In the genomic region with DNA sequence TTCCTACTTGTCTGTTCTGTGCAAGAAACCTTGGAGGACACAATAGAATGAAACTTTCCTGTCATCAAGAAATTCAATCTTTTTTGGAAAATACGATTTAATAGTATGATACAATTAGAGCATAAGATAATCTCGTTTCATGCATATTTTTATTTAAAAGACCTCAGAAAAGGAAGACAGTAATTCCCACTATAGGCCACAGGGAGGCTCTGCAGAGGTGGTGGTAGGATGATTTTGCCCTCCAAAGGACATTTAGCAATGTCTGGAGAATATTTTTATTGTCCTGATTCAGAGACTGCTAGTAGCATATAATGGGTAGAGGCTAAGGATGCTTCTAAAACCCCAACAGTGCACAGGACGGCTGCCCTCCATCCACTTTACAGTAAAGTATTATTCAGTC, we compare ENCODE assay signal across 12 cellular contexts.
DNase-seq lines count a peak whose midpoint lies in the region; FAIRE-seq and TF ChIP-seq lines count a peak whose summit lies in the region.
"Had no signal": no experiment of that assay in that cellular context is flagged by ENCODE, and none has a peak within 500 bp of the region (broad histone marks: within the 10 kb centered on the region; RNA-seq: fewer than 3 reads in every experiment).

No MANE protein-coding gene starts in this region.

- no peaks in the 10 kb centered on the region for H3K9me3 ChIP-seq in osteoblast (ENCODE audit: low read depth, low read length)
- H3K9me3 ChIP-seq in MG63: no peaks in the 10 kb centered on the region

- no peaks in the 10 kb centered on the region for H3K27me3 Mint-ChIP-seq in T-helper 2 cell treated with Interferon-gamma antibody and Interleukin-4, amounts not matched to agents 5 μg/mL and 100 μg/mL, for 36 hours (ENCODE audit: low read depth)

- no peak overlapping the region for H3K4me3 Mint-ChIP-seq in T-helper 2 cell treated with Interferon-gamma antibody and Interleukin-4, amounts not matched to agents 5 μg/mL and 100 μg/mL, for 36 hours
- H3K4me3 Mint-ChIP-seq: immature natural killer cell had no signal

- peaks cover 3% of the 10 kb centered on the region for H3K4me1 Mint-ChIP-seq in T-helper 2 cell treated with Interferon-gamma antibody and Interleukin-4, amounts not matched to agents 5 μg/mL and 100 μg/mL, for 36 hours (ENCODE audit: low read depth)
- H3K4me1 Mint-ChIP-seq: immature natural killer cell had no signal

- H3K27ac Mint-ChIP-seq in T-helper 2 cell treated with Interferon-gamma antibody and Interleukin-4, amounts not matched to agents 5 μg/mL and 100 μg/mL, for 36 hours: no peak overlapping the region
- H3K27ac Mint-ChIP-seq: immature natural killer cell had no signal

- peak; percentile 8 for TF ChIP-seq CTCF in bronchial epithelial cell (IDR thresholded peaks at IDR 0.05; ENCODE audit: insufficient read depth, low read length, severe bottlenecking)
- TF ChIP-seq CTCF in osteoblast (IDR thresholded peaks at IDR 0.05; ENCODE audit: extremely low read depth, low read depth, low read length): peak; percentile 53

- no peaks in the 10 kb centered on the region for H3K9me3 Mint-ChIP-seq in T-helper 2 cell treated with Interferon-gamma antibody and Interleukin-4, amounts not matched to agents 5 μg/mL and 100 μg/mL, for 36 hours

- no peaks in the 10 kb centered on the region for H3K4me1 ChIP-seq in osteoblast (ENCODE audit: insufficient read depth, low read length)

- FAIRE-seq in bronchial epithelial cell (lab: Jason Lieb, UNC): no peak

- H4K20me1 ChIP-seq in osteoblast (ENCODE audit: insufficient read depth, low read length): no peaks in the 10 kb centered on the region

- peak; percentile 10 for DNase-seq in NCI-H1105 treated with DMSO at 0.1 percent for 48 hours (lab: John Stamatoyannopoulos, UW)
- DNase-seq in NCI-H1105 (lab: John Stamatoyannopoulos, UW): no peak
- peak; percentile 1 for DNase-seq in MV-4-11 (lab: John Stamatoyannopoulos, UW)
- DNase-seq in bronchial epithelial cell (ENCODE audit: low read depth): peak; percentile 10
- peak; percentile 41 for DNase-seq in osteoblast (ENCODE audit: insufficient read length, low spot score, missing footprints)
- DNase-seq in T-helper 2 cell treated with Interferon-gamma antibody and Interleukin-4, amounts not matched to agents 5 μg/mL and 100 μg/mL, for 36 hours (ENCODE audit: low spot score): no peak
- no peak for DNase-seq in MG63
- DNase-seq in ureter (ENCODE audit: low spot score): no peak
- DNase-seq: ACHN; immature natural killer cell; NCI-H510A; stimulated activated naive CD4-positive, alpha-beta T cell treated with Interleukin-2 at 50 U/mL for 16 hours had no signal

- H3K27me3 ChIP-seq in bronchial epithelial cell (ENCODE audit: control insufficient read depth, insufficient read depth, low read length) (no peaks in the 10 kb centered on the region), osteoblast (ENCODE audit: insufficient read depth, low read length) (peaks cover 3% of the 10 kb centered on the region), MG63 (no peaks in the 10 kb centered on the region)

- no peak overlapping the region for H3K27ac ChIP-seq in osteoblast (ENCODE audit: low read depth, low read length)

- H3K4me2 ChIP-seq in osteoblast (ENCODE audit: insufficient read depth, low read length): no peak overlapping the region

- H3K4me3 ChIP-seq in bronchial epithelial cell (ENCODE audit: low read depth, low read length) (no peak overlapping the region), osteoblast (ENCODE audit: insufficient read depth, low read length) (no peak overlapping the region), MG63 (no peak overlapping the region)

- H3K79me2 ChIP-seq in osteoblast (ENCODE audit: insufficient read depth, low read length): no peaks in the 10 kb centered on the region

- H3K36me3 Mint-ChIP-seq in T-helper 2 cell treated with Interferon-gamma antibody and Interleukin-4, amounts not matched to agents 5 μg/mL and 100 μg/mL, for 36 hours (ENCODE audit: low read depth): no peaks in the 10 kb centered on the region
- H3K36me3 Mint-ChIP-seq: immature natural killer cell had no signal

- H3K36me3 ChIP-seq in bronchial epithelial cell (ENCODE audit: control insufficient read depth, insufficient read depth, low read length) (no peaks in the 10 kb centered on the region), osteoblast (ENCODE audit: insufficient read depth, low read length) (no peaks in the 10 kb centered on the region), MG63 (no peaks in the 10 kb centered on the region)

- H2AFZ ChIP-seq in osteoblast (ENCODE audit: low read length): no peak overlapping the region

Comparison
In these comparisons a context has a peak if more than half of its experiments do, and no peak if none do; other contexts are left out.
1. DNase-seq: peak in NCI-H1105 treated with DMSO at 0.1 percent for 48 hours (single experiment), MV-4-11 (single experiment), bronchial epithelial cell (single experiment) and osteoblast (single experiment); none in NCI-H1105 (single experiment), T-helper 2 cell treated with Interferon-gamma antibody and Interleukin-4, amounts not matched to agents 5 μg/mL and 100 μg/mL, for 36 hours (single experiment), MG63 (single experiment) and ureter (single experiment).